ENCODE assay signal across 8 cellular contexts in genomic region chr16:84503751-84504395, GRCh38. TPM values are rescaled to one million over a fixed set of nuclear protein-coding genes. Genes with fewer than 3 reads are reported as not detected.
DNase-seq lines count a peak whose midpoint lies in the region; ATAC-seq and TF ChIP-seq lines count a peak whose summit lies in the region.

No MANE protein-coding gene starts in this region.

- H3K4me3 ChIP-seq in Jurkat, Clone E6-1 (ENCODE audit: low read length): peak overlapping the region; percentile 74
- peak overlapping the region; percentile 95 to 97 for H3K4me3 ChIP-seq in cardiac fibroblast (replicated peaks in 1 of 2; ENCODE audit: low read depth in 2 of 2, low read length in 2 of 2)
- H3K4me3 ChIP-seq in mononuclear cell (ENCODE audit: low read length): peak overlapping the region; percentile 63

- H3K4me1 ChIP-seq in mononuclear cell (ENCODE audit: insufficient read depth, low read length): peaks cover 47% of the 10 kb centered on the region

- TF ChIP-seq CTCF in cardiac fibroblast (IDR thresholded peaks at IDR 0.05; ENCODE audit: low read depth, low read length): no peak

- H3K9me3 ChIP-seq in mononuclear cell (ENCODE audit: low read depth, low read length): no peaks in the 10 kb centered on the region

- DNase-seq in ELR (ENCODE audit: low read depth) (peak; percentile 88), cardiac fibroblast (ENCODE audit: low read depth in 2 of 2) (peak; percentile 6 to 41), NCI-H2196 treated with DMSO at 0.1 percent for 48 hours (lab: John Stamatoyannopoulos, UW; ENCODE audit: unreplicated experiment) (no peak), T1000 (lab: John Stamatoyannopoulos, UW) (no peak)
- no peak for DNase-seq in Jurkat, Clone E6-1 (ENCODE audit: low read depth, low spot score)
- DNase-seq in activated CD4-positive, alpha-beta T cell treated with anti-CD3 and anti-CD28 coated beads for 1 hour: no peak

- H3K27me3 ChIP-seq in mononuclear cell (ENCODE audit: insufficient read depth, low read length): no peaks in the 10 kb centered on the region

- no peak for ATAC-seq in GM21390 (IDR thresholded peaks at IDR 0.05; ENCODE audit: unreplicated experiment)

RNA-seq across cellular contexts. Expression of gene MEAK7, which starts 0.6 kb away (rescaled TPM):
- 7.7 TPM for polyA plus RNA-seq in Jurkat, Clone E6-1 (2012; ENCODE audit: insufficient read depth, insufficient read length)
- total RNA-seq in mononuclear cell: 1.8 TPM

Comparison
In these comparisons a context has a peak if more than half of its experiments do, and no peak if none do; other contexts are left out.
1. DNase-seq: peak in ELR (single experiment) and cardiac fibroblast (2 of 2); none in Jurkat, Clone E6-1 (single experiment), NCI-H2196 treated with DMSO at 0.1 percent for 48 hours (single experiment), T1000 (single experiment) and activated CD4-positive, alpha-beta T cell treated with anti-CD3 and anti-CD28 coated beads for 1 hour (single experiment).
2. Peak in every context shown above with its lines, with median percentiles within 50 percentile points of each other: H3K4me3 ChIP-seq.